ENCODE assay signal across 13 cellular contexts in genomic region chr6:150001295-150001990, GRCh38. TPM values are rescaled to one million over a fixed set of nuclear protein-coding genes. Genes with fewer than 3 reads are reported as not detected.
A peak's percentile ranks its signal among the peaks of the same experiment; 100 is the strongest.
DNase-seq lines count a peak whose midpoint lies in the region; ATAC-seq and TF ChIP-seq lines count a peak whose summit lies in the region.
"Had no signal": no experiment of that assay in that cellular context is flagged by ENCODE, and none has a peak within 500 bp of the region (broad histone marks: within the 10 kb centered on the region; RNA-seq: fewer than 3 reads in every experiment).

No MANE protein-coding gene starts in this region.

- no peaks in the 10 kb centered on the region for H3K9me3 Mint-ChIP-seq in activated CD4-positive, alpha-beta memory T cell treated with anti-CD3 and anti-CD28 coated beads for 36 hours
- no peaks in the 10 kb centered on the region for H3K9me3 Mint-ChIP-seq in activated CD4-positive, alpha-beta memory T cell treated with anti-CD3 and anti-CD28 coated beads, Interleukin-2, amount 10 ng/mL, durations not matched to agents 7 days and 5 days
- H3K9me3 Mint-ChIP-seq in neural crest cell, result no peaks in the 10 kb centered on the region

- no peaks in the 10 kb centered on the region for H3K36me3 ChIP-seq in KMS-11 (ENCODE audit: insufficient read depth)
- no peaks in the 10 kb centered on the region for H3K36me3 ChIP-seq in heart right ventricle
- H3K36me3 ChIP-seq: vagina had no signal

- H3K27ac Mint-ChIP-seq in activated CD4-positive, alpha-beta memory T cell treated with anti-CD3 and anti-CD28 coated beads for 36 hours, result peak overlapping the region; percentile 38
- no peak overlapping the region for H3K27ac Mint-ChIP-seq in activated CD4-positive, alpha-beta memory T cell treated with anti-CD3 and anti-CD28 coated beads, Interleukin-2, amount 10 ng/mL, durations not matched to agents 7 days and 5 days
- H3K27ac Mint-ChIP-seq in neural crest cell (ENCODE audit: unreplicated experiment), result no peak overlapping the region

- peaks cover 47% of the 10 kb centered on the region for H3K4me1 Mint-ChIP-seq in activated CD4-positive, alpha-beta memory T cell treated with anti-CD3 and anti-CD28 coated beads for 36 hours (ENCODE audit: low read depth)
- peaks cover 42% of the 10 kb centered on the region for H3K4me1 Mint-ChIP-seq in activated CD4-positive, alpha-beta memory T cell treated with anti-CD3 and anti-CD28 coated beads, Interleukin-2, amount 10 ng/mL, durations not matched to agents 7 days and 5 days
- H3K4me1 Mint-ChIP-seq in neural crest cell, result peaks cover 9% of the 10 kb centered on the region

- POLR2A ChIA-PET in activated CD4-positive, alpha-beta memory T cell treated with anti-CD3 and anti-CD28 coated beads for 36 hours (lab: Charles Lee), result no interaction called here
- POLR2A ChIA-PET in activated CD4-positive, alpha-beta memory T cell treated with anti-CD3 and anti-CD28 coated beads, Interleukin-2, amount 10 ng/mL, durations not matched to agents 7 days and 5 days (lab: Charles Lee), result no interaction called here

- no peak overlapping the region for H3K4me3 ChIP-seq in KMS-11 (IDR thresholded peaks at IDR 0.05; ENCODE audit: insufficient read depth, low read depth, low read length)
- H3K4me3 ChIP-seq in heart right ventricle, result no peak overlapping the region
- H3K4me3 ChIP-seq: HAP-1, vagina had no signal

- H2AFZ ChIP-seq in KMS-11 (ENCODE audit: low read depth), result no peak overlapping the region

- peaks cover 26% of the 10 kb centered on the region for H3K27me3 Mint-ChIP-seq in activated CD4-positive, alpha-beta memory T cell treated with anti-CD3 and anti-CD28 coated beads for 36 hours
- peaks cover 45% of the 10 kb centered on the region for H3K27me3 Mint-ChIP-seq in activated CD4-positive, alpha-beta memory T cell treated with anti-CD3 and anti-CD28 coated beads, Interleukin-2, amount 10 ng/mL, durations not matched to agents 7 days and 5 days
- H3K27me3 Mint-ChIP-seq in neural crest cell (ENCODE audit: low read depth), result peaks cover 7% of the 10 kb centered on the region

- no peaks in the 10 kb centered on the region for H4K20me1 ChIP-seq in KMS-11 (ENCODE audit: insufficient read depth)

- no peaks in the 10 kb centered on the region for H3K36me3 Mint-ChIP-seq in activated CD4-positive, alpha-beta memory T cell treated with anti-CD3 and anti-CD28 coated beads for 36 hours
- H3K36me3 Mint-ChIP-seq in activated CD4-positive, alpha-beta memory T cell treated with anti-CD3 and anti-CD28 coated beads, Interleukin-2, amount 10 ng/mL, durations not matched to agents 7 days and 5 days (ENCODE audit: low read depth), result peaks cover 4% of the 10 kb centered on the region
- peaks cover 11% of the 10 kb centered on the region for H3K36me3 Mint-ChIP-seq in neural crest cell (ENCODE audit: low read depth)

- H3K4me1 ChIP-seq in KMS-11 (ENCODE audit: low read depth, poor library complexity, severe bottlenecking), result peaks cover 42% of the 10 kb centered on the region
- peaks cover 6 to 16% (median 11%) of the 10 kb centered on the region in 9 donors for H3K4me1 ChIP-seq in heart right ventricle
- H3K4me1 ChIP-seq: HAP-1 had no signal

- H3K4me3 Mint-ChIP-seq in activated CD4-positive, alpha-beta memory T cell treated with anti-CD3 and anti-CD28 coated beads for 36 hours, result no peak overlapping the region
- no peak overlapping the region for H3K4me3 Mint-ChIP-seq in activated CD4-positive, alpha-beta memory T cell treated with anti-CD3 and anti-CD28 coated beads, Interleukin-2, amount 10 ng/mL, durations not matched to agents 7 days and 5 days
- peak overlapping the region; percentile 34 for H3K4me3 Mint-ChIP-seq in neural crest cell

- H3K4me2 ChIP-seq in KMS-11, result peak overlapping the region; percentile 96

- no peaks in the 10 kb centered on the region for H3K9me3 ChIP-seq in heart right ventricle
- H3K9me3 ChIP-seq: HAP-1, vagina had no signal

- WGBS in heart right ventricle, 2 donors, result 82 to 85% methylated on average over 3 of the region's 3 CpGs

- TF ChIP-seq CTCF in KMS-11 (conservative IDR thresholded peaks at IDR 0.05; ENCODE audit: low read depth, low read length), result no peak
- TF ChIP-seq CTCF in neural crest cell (conservative IDR thresholded peaks at IDR 0.05), result no peak
- TF ChIP-seq CTCF in heart right ventricle (IDR thresholded peaks at IDR 0.05), result no peak

- CTCF ChIA-PET in activated CD4-positive, alpha-beta memory T cell treated with anti-CD3 and anti-CD28 coated beads for 36 hours (lab: Charles Lee), result no interaction called here
- CTCF ChIA-PET in activated CD4-positive, alpha-beta memory T cell treated with anti-CD3 and anti-CD28 coated beads, Interleukin-2, amount 10 ng/mL, durations not matched to agents 7 days and 5 days (lab: Charles Lee), result no interaction called here

- peak overlapping the region; percentile 42 for H3K27ac ChIP-seq in KMS-11
- H3K27ac ChIP-seq in heart right ventricle, result no peak overlapping the region
- H3K27ac ChIP-seq: vagina had no signal

- peak; percentile 53 for DNase-seq in activated CD4-positive, alpha-beta memory T cell treated with anti-CD3 and anti-CD28 coated beads for 36 hours
- no peak for DNase-seq in activated CD4-positive, alpha-beta memory T cell treated with anti-CD3 and anti-CD28 coated beads, Interleukin-2, amount 10 ng/mL, durations not matched to agents 7 days and 5 days
- DNase-seq in neural crest cell (ENCODE audit: low read depth, low spot score) (no peak), heart right ventricle (no peak), anterior cingulate cortex (lab: John Stamatoyannopoulos, UW) (no peak)
- DNase-seq in activated effector memory CD4-positive, alpha-beta T cell treated with anti-CD3 and anti-CD28 coated beads, Interleukin-2, amount 50 U/mL, for 16 hours, result no peak
- DNase-seq: Karpas-422, NCI-H524 had no signal

- ATAC-seq in GM21723 (IDR thresholded peaks at IDR 0.05; ENCODE audit: unreplicated experiment) (peak; percentile 45), heart right ventricle (no peak)

- no peak overlapping the region; the same call in 1 of the 2 replicates for H3K9ac ChIP-seq in KMS-11

- no peaks in the 10 kb centered on the region for H3K79me2 ChIP-seq in KMS-11 (ENCODE audit: insufficient read depth, low read depth)

- intact Hi-C loops in activated CD4-positive, alpha-beta memory T cell treated with anti-CD3 and anti-CD28 coated beads for 36 hours (cut with micrococcal nuclease), result loop anchor here (1.0 to 10.0 kb wide), 7 partner anchors 10 to 813 kb away; partner anchors contain the start of genes GINM1, LATS1, LRP11 and ULBP1
- intact Hi-C loops in heart right ventricle (cut with DNase I), result no loop called here

- H3K27me3 ChIP-seq in KMS-11 (ENCODE audit: insufficient read depth, low read depth), result peaks cover 7% of the 10 kb centered on the region; the same call in 1 of the 2 replicates
- H3K27me3 ChIP-seq in heart right ventricle, result peaks cover 0 to 65% (median 46%) of the 10 kb centered on the region in 7 donors
- H3K27me3 ChIP-seq: vagina had no signal

RNA-seq across cellular contexts. Expression of gene RAET1L, which starts 23.9 kb away (rescaled TPM):
- not detected for total RNA-seq in activated CD4-positive, alpha-beta memory T cell treated with anti-CD3 and anti-CD28 coated beads for 36 hours
- total RNA-seq in activated CD4-positive, alpha-beta memory T cell treated with anti-CD3 and anti-CD28 coated beads, Interleukin-2, amount 10 ng/mL, durations not matched to agents 7 days and 5 days, result not detected
- total RNA-seq in neural crest cell (not detected in 2 replicates), heart right ventricle (not detected)
- under 1 TPM in 1 of 2 donors, not detected in 1; 0.03 TPM for polyA plus RNA-seq in heart right ventricle
- total RNA-seq: T-helper 1 cell treated with Interleukin-12 subunit alpha and Interleukin-12 subunit beta and Interleukin-4 antibody, amounts not matched to agents 30 ng/mL and 1 ng/mL, for 36 hours had no signal

RNA-seq across cellular contexts. Expression of gene ULBP1, which starts 37.7 kb away (rescaled TPM):
- total RNA-seq in activated CD4-positive, alpha-beta memory T cell treated with anti-CD3 and anti-CD28 coated beads for 36 hours, result 1 to 10 TPM; 1.8 to 2.2 TPM
- 1 to 10 TPM; 2.1 to 2.3 TPM for total RNA-seq in activated CD4-positive, alpha-beta memory T cell treated with anti-CD3 and anti-CD28 coated beads, Interleukin-2, amount 10 ng/mL, durations not matched to agents 7 days and 5 days
- total RNA-seq in neural crest cell (2.3 and 2.5 TPM in 2 replicates), heart right ventricle (under 1 TPM; 0.13 to 0.46 (median 0.23) TPM)
- polyA plus RNA-seq in heart right ventricle, result under 1 TPM; 0.07 to 0.32 TPM
- total RNA-seq: vagina had no signal

RNA-seq across cellular contexts. Expression of gene ULBP2, which starts 59.6 kb away (rescaled TPM):
- 1 to 10 TPM in 1 of 2 experiments, under 1 TPM in 1; 0.90 to 1.2 TPM for total RNA-seq in activated CD4-positive, alpha-beta memory T cell treated with anti-CD3 and anti-CD28 coated beads for 36 hours
- total RNA-seq in activated CD4-positive, alpha-beta memory T cell treated with anti-CD3 and anti-CD28 coated beads, Interleukin-2, amount 10 ng/mL, durations not matched to agents 7 days and 5 days, result 1 to 10 TPM; 1.5 to 1.8 TPM
- total RNA-seq in neural crest cell, result 0.23 and 0.30 TPM in 2 replicates
- total RNA-seq in heart right ventricle, result 1 to 10 TPM in 5 of 10 donors, under 1 TPM in 5; 0.46 to 2.4 (median 1.0) TPM
- 1 to 10 TPM in 1 of 2 donors, not detected in 1; 2.7 TPM for polyA plus RNA-seq in heart right ventricle
- total RNA-seq: vagina had no signal
